ENCODE assay signal across 11 cellular contexts in the genomic region with DNA sequence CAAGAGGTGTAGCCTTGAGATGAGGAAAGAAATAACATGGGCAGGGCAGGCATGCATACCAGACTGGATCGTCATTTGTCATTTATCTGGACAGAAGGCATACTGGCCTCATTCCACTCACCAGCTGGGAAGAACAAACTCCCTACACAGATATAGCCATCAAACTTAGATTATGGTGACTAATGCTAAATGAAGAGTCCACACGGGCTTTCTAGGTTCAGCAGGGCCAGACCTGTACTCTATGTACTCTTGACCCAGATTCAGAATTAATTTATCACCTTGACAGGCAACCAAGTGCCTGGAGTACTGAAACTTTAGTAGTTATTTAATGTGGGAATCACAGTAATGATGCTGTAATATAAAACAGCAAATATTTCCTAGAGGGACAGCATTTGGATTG. TPM values are rescaled to one million over a fixed set of nuclear protein-coding genes. Genes with fewer than 3 reads are reported as not detected.
DNase-seq lines count a peak whose midpoint lies in the region; ATAC-seq, FAIRE-seq and TF ChIP-seq lines count a peak whose summit lies in the region.
"Had no signal": no experiment of that assay in that cellular context is flagged by ENCODE, and none has a peak within 500 bp of the region (broad histone marks: within the 10 kb centered on the region; RNA-seq: fewer than 3 reads in every experiment).

No MANE protein-coding gene starts in this region.

- no peak for TF ChIP-seq CTCF in bronchial epithelial cell (IDR thresholded peaks at IDR 0.05; ENCODE audit: insufficient read depth, low read length, severe bottlenecking)
- no peak for TF ChIP-seq CTCF in uterus (IDR thresholded peaks at IDR 0.05)
- no peak for TF ChIP-seq CTCF in thyroid gland (IDR thresholded peaks at IDR 0.05)

- intact Hi-C loops in left colon (cut with DNase I, micrococcal nuclease) = no loop called here
- intact Hi-C loops in uterus (cut with DNase I; ENCODE audit: low total_unique reads) = no loop called here
- intact Hi-C loops in thyroid gland (cut with DNase I) = no loop called here

- H3K27ac ChIP-seq in uterus = peak overlapping the region; percentile 15 to 18
- no peak overlapping the region for H3K27ac ChIP-seq in thyroid gland
- H3K27ac ChIP-seq: skin epidermis, tibial nerve had no signal

- H3K36me3 ChIP-seq in bronchial epithelial cell (ENCODE audit: control insufficient read depth, insufficient read depth, low read length) = no peaks in the 10 kb centered on the region
- H3K36me3 ChIP-seq in uterus = no peaks in the 10 kb centered on the region
- H3K36me3 ChIP-seq in thyroid gland = no peaks in the 10 kb centered on the region
- H3K36me3 ChIP-seq: tibial nerve had no signal

- ATAC-seq in left colon = peak; percentile 98
- no peak for ATAC-seq in activated CD4-positive, CD25-positive, alpha-beta regulatory T cell treated with anti-CD3 and anti-CD28 coated beads, Interleukin-2, amount 50 U/mL, for 24 hours

- DNase-seq in SIG-M5 treated with dmso at 0.1 percent for 504 hours (lab: John Stamatoyannopoulos, UW; ENCODE audit: unreplicated experiment) = peak; percentile 24
- DNase-seq in SIG-M5 (lab: John Stamatoyannopoulos, UW) = no peak
- peak; percentile 89 for DNase-seq in bronchial epithelial cell (ENCODE audit: low read depth)
- DNase-seq in left colon = peak; percentile 22 to 66
- DNase-seq in uterus = no peak
- DNase-seq in thyroid gland = no peak
- DNase-seq in NCI-H146 (lab: John Stamatoyannopoulos, UW) = no peak

- no peak for TF ChIP-seq POLR2A in uterus (IDR thresholded peaks at IDR 0.05)
- TF ChIP-seq POLR2A in thyroid gland (IDR thresholded peaks at IDR 0.05) = no peak

- peaks cover 0 to 6% of the 10 kb centered on the region in 2 donors for H3K4me1 ChIP-seq in uterus
- H3K4me1 ChIP-seq in thyroid gland = no peaks in the 10 kb centered on the region

- H3K27me3 ChIP-seq in bronchial epithelial cell (ENCODE audit: control insufficient read depth, insufficient read depth, low read length) = no peaks in the 10 kb centered on the region
- no peaks in the 10 kb centered on the region for H3K27me3 ChIP-seq in uterus
- H3K27me3 ChIP-seq in thyroid gland = no peaks in the 10 kb centered on the region
- H3K27me3 ChIP-seq: tibial nerve had no signal

- H3K4me3 ChIP-seq in bronchial epithelial cell (ENCODE audit: low read depth, low read length) (no peak overlapping the region), uterus (no peak overlapping the region), thyroid gland (replicated peaks in 1 of 3) (no peak overlapping the region)
- H3K4me3 ChIP-seq: skin epidermis, tibial nerve had no signal

- 40 to 51% methylated on average over 2 of the region's 2 CpGs for WGBS in thyroid gland, 2 donors

- FAIRE-seq in bronchial epithelial cell (lab: Jason Lieb, UNC) = peak; percentile 72

- H3K9me3 ChIP-seq in uterus (no peaks in the 10 kb centered on the region), thyroid gland (no peaks in the 10 kb centered on the region)
- H3K9me3 ChIP-seq: tibial nerve had no signal

RNA-seq across cellular contexts. Expression of a gene that starts 15.3 kb away (rescaled TPM):
- 0.64 and 1.3 TPM in 2 replicates for total RNA-seq in bronchial epithelial cell
- total RNA-seq in left colon = 1 to 10 TPM in 1 of 2 donors, under 1 TPM in 1; 0.67 to 2.7 TPM
- total RNA-seq in uterus = 10 to 100 TPM in 2 of 4 donors, 1 to 10 TPM in 2; 1.8 to 29.4 (median 7.0) TPM
- 1 to 10 TPM; 1.8 to 3.4 (median 2.4) TPM for total RNA-seq in thyroid gland
- total RNA-seq: B cell had no signal

Comparison
In these comparisons a context has a peak if more than half of its experiments do, and no peak if none do; other contexts are left out.
1. DNase-seq: peak in SIG-M5 treated with dmso at 0.1 percent for 504 hours (single experiment), bronchial epithelial cell (single experiment) and left colon (2 of 2); none in SIG-M5 (single experiment), uterus (0 of 2), thyroid gland (0 of 2) and NCI-H146 (single experiment).
2. H3K27ac ChIP-seq: peak in uterus (2 of 2); none in thyroid gland (0 of 3).